In the genomic region with DNA sequence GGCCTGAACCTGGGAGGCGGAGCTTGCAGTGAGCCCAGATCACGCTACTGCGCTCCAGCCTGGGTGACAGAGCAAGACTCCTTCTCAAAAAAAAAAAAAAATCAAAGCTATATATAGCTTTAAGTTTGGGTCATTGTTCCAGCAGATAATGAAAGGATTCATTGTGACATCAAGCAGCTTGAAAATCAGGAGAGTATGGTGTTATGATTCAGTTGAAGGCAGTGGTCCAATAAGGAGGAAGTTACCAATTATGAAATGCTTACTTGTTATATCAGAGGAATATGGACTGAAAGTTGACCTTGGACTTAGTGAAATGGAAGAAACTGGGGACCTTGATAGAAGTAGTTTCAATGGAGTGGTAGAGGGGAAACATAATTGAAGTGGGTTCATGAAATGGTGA, we compare ENCODE assay signal across 32 cellular contexts.
"Had no signal": no experiment of that assay in that cellular context is flagged by ENCODE, and none has a peak within 500 bp of the region (broad histone marks: within the 10 kb centered on the region; RNA-seq: fewer than 3 reads in every experiment).

No MANE protein-coding gene starts in this region.

- H3K9me3 Mint-ChIP-seq: activated naive CD4-positive, alpha-beta T cell treated with anti-CD3 and anti-CD28 coated beads, Interleukin-2, amount 10 ng/mL, durations not matched to agents 7 days and 5 days; activated T-cell treated with anti-CD3 and anti-CD28 coated beads, Interleukin-2, amount 50 U/mL, for 24 hours; endodermal cell; T-helper 1 cell treated with Interleukin-12 subunit alpha and Interleukin-12 subunit beta and Interleukin-4 antibody, amounts not matched to agents 30 μg/mL and 1 μg/mL, for 36 hours had no signal

- H3K36me3 ChIP-seq: ascending aorta, breast epithelium, cardiac muscle cell, colonic mucosa, esophagus muscularis mucosa had no signal

- H3K27me3 Mint-ChIP-seq: activated CD4-positive, alpha-beta memory T cell treated with anti-CD3 and anti-CD28 coated beads, Interleukin-2, amount 10 ng/mL, durations not matched to agents 7 days and 5 days; activated CD4-positive, alpha-beta T cell treated with anti-CD3 and anti-CD28 coated beads, Interleukin-2, amount 10 ng/mL, durations not matched to agents 7 days and 5 days; activated naive CD4-positive, alpha-beta T cell treated with anti-CD3 and anti-CD28 coated beads, Interleukin-2, amount 10 ng/mL, durations not matched to agents 7 days and 5 days; activated T-cell treated with anti-CD3 and anti-CD28 coated beads, Interleukin-2, amount 50 U/mL, for 24 hours; brain; dendritic cell treated with granulocyte-macrophage colony-stimulating factor and Interleukin-4, amounts not matched to agents 40 ng/mL and 50 ng/mL, for 4 days had no signal

- H3K4me3 Mint-ChIP-seq: activated CD4-positive, alpha-beta memory T cell treated with anti-CD3 and anti-CD28 coated beads, Interleukin-2, amount 10 ng/mL, durations not matched to agents 7 days and 5 days; activated CD4-positive, alpha-beta T cell treated with anti-CD3 and anti-CD28 coated beads, Interleukin-2, amount 10 ng/mL, durations not matched to agents 7 days and 5 days; activated naive CD4-positive, alpha-beta T cell treated with anti-CD3 and anti-CD28 coated beads, Interleukin-2, amount 10 ng/mL, durations not matched to agents 7 days and 5 days; activated naive CD8-positive, alpha-beta T cell treated with anti-CD3 and anti-CD28 coated beads, Interleukin-2, amount 10 ng/mL, durations not matched to agents 7 days and 5 days; activated T-cell treated with anti-CD3 and anti-CD28 coated beads, Interleukin-2, amount 50 U/mL, for 24 hours; activated T-cell treated with anti-CD3 and anti-CD28 coated beads, Interleukin-2, amount 50 U/mL, for 72 hours; brain; dendritic cell treated with granulocyte-macrophage colony-stimulating factor and Interleukin-4, amounts not matched to agents 40 ng/mL and 50 ng/mL, for 4 days; endodermal cell; T-helper 1 cell treated with Interleukin-12 subunit alpha and Interleukin-12 subunit beta and Interleukin-4 antibody, amounts not matched to agents 30 μg/mL and 1 μg/mL, for 36 hours; WTC11 had no signal

- H3K27ac Mint-ChIP-seq: activated CD4-positive, alpha-beta memory T cell treated with anti-CD3 and anti-CD28 coated beads, Interleukin-2, amount 10 ng/mL, durations not matched to agents 7 days and 5 days; activated CD4-positive, alpha-beta T cell treated with anti-CD3 and anti-CD28 coated beads, Interleukin-2, amount 10 ng/mL, durations not matched to agents 7 days and 5 days; activated naive CD4-positive, alpha-beta T cell treated with anti-CD3 and anti-CD28 coated beads, Interleukin-2, amount 10 ng/mL, durations not matched to agents 7 days and 5 days; activated naive CD4-positive, alpha-beta T cell treated with anti-CD3 and anti-CD28 coated beads, Interleukin-2, amount 50 U/mL, for 72 hours; activated naive CD8-positive, alpha-beta T cell treated with anti-CD3 and anti-CD28 coated beads, Interleukin-2, amount 10 ng/mL, durations not matched to agents 7 days and 5 days; activated T-cell treated with anti-CD3 and anti-CD28 coated beads, Interleukin-2, amount 50 U/mL, for 24 hours; activated T-cell treated with anti-CD3 and anti-CD28 coated beads, Interleukin-2, amount 50 U/mL, for 72 hours; brain; dendritic cell treated with granulocyte-macrophage colony-stimulating factor and Interleukin-4, amounts not matched to agents 40 ng/mL and 50 ng/mL, for 4 days; endodermal cell; T-helper 1 cell treated with Interleukin-12 subunit alpha and Interleukin-12 subunit beta and Interleukin-4 antibody, amounts not matched to agents 30 μg/mL and 1 μg/mL, for 36 hours; WTC11 had no signal

- H3K4me1 ChIP-seq: ascending aorta, breast epithelium, colonic mucosa, esophagus muscularis mucosa had no signal

- H3K36me3 Mint-ChIP-seq: activated naive CD4-positive, alpha-beta T cell treated with anti-CD3 and anti-CD28 coated beads, Interleukin-2, amount 10 ng/mL, durations not matched to agents 7 days and 5 days; activated naive CD4-positive, alpha-beta T cell treated with anti-CD3 and anti-CD28 coated beads, Interleukin-2, amount 50 U/mL, for 72 hours; activated naive CD8-positive, alpha-beta T cell treated with anti-CD3 and anti-CD28 coated beads, Interleukin-2, amount 10 ng/mL, durations not matched to agents 7 days and 5 days; brain had no signal

- H3K9me3 ChIP-seq: ascending aorta, breast epithelium, colonic mucosa had no signal

- DNase-seq: activated CD4-positive, alpha-beta memory T cell treated with anti-CD3 and anti-CD28 coated beads, Interleukin-2, amount 10 ng/mL, durations not matched to agents 7 days and 5 days; activated CD4-positive, alpha-beta T cell treated with anti-CD3 and anti-CD28 coated beads for 1 hour; activated CD4-positive, alpha-beta T cell treated with anti-CD3 and anti-CD28 coated beads for 4 hours; activated CD4-positive, alpha-beta T cell treated with anti-CD3 and anti-CD28 coated beads, Interleukin-2, amount 10 ng/mL, durations not matched to agents 7 days and 5 days; activated CD4-positive, alpha-beta T cell treated with anti-CD3 and anti-CD28 coated beads, Interleukin-2, amount 50 U/mL, for 4 hours; activated CD8-positive, alpha-beta memory T cell treated with anti-CD3 and anti-CD28 coated beads, Interleukin-2, amount 50 U/mL, for 48 hours; activated gamma-delta T cell; activated naive CD4-positive, alpha-beta T cell; activated naive CD4-positive, alpha-beta T cell treated with anti-CD3 and anti-CD28 coated beads, Interleukin-2, amount 10 ng/mL, durations not matched to agents 7 days and 5 days; activated naive CD8-positive, alpha-beta T cell treated with anti-CD3 and anti-CD28 coated beads, Interleukin-2, amount 10 ng/mL, durations not matched to agents 7 days and 5 days; activated T-cell treated with anti-CD3 and anti-CD28 coated beads for 4 hours; activated T-cell treated with anti-CD3 and anti-CD28 coated beads, Interleukin-2, amount 50 U/mL, for 24 hours; activated T-cell treated with anti-CD3 and anti-CD28 coated beads, Interleukin-2, amount 50 U/mL, for 72 hours; central memory CD4-positive, alpha-beta T cell; cerebellar nuclear complex; colonic mucosa; dorsolateral prefrontal cortex; effector memory CD4-positive, alpha-beta T cell; endodermal cell; erythroblast; head of caudate nucleus; hippocampal formation; T1000 had no signal

- H3K27me3 ChIP-seq: ascending aorta, breast epithelium, cardiac muscle cell, colonic mucosa, dorsolateral prefrontal cortex, esophagus muscularis mucosa had no signal

- H3K4me3 ChIP-seq: ascending aorta, breast epithelium, cardiac muscle cell, colonic mucosa, dorsolateral prefrontal cortex, esophagus muscularis mucosa had no signal

- H3K4me1 Mint-ChIP-seq: activated CD4-positive, alpha-beta memory T cell treated with anti-CD3 and anti-CD28 coated beads, Interleukin-2, amount 10 ng/mL, durations not matched to agents 7 days and 5 days; activated CD4-positive, alpha-beta T cell treated with anti-CD3 and anti-CD28 coated beads, Interleukin-2, amount 10 ng/mL, durations not matched to agents 7 days and 5 days; activated naive CD4-positive, alpha-beta T cell treated with anti-CD3 and anti-CD28 coated beads, Interleukin-2, amount 10 ng/mL, durations not matched to agents 7 days and 5 days; activated naive CD8-positive, alpha-beta T cell treated with anti-CD3 and anti-CD28 coated beads, Interleukin-2, amount 10 ng/mL, durations not matched to agents 7 days and 5 days; brain had no signal
